ENCODE assay signal across 8 cellular contexts in genomic region chrX:130111220-130111934, GRCh38. TPM values are rescaled to one million over a fixed set of nuclear protein-coding genes. Genes with fewer than 3 reads are reported as not detected.
A peak's percentile ranks its signal among the peaks of the same experiment; 100 is the strongest.
DNase-seq lines count a peak whose midpoint lies in the region; ATAC-seq, FAIRE-seq and TF ChIP-seq lines count a peak whose summit lies in the region.

No MANE protein-coding gene starts in this region.

- intact Hi-C loops in GM12878 (cut with micrococcal nuclease; ENCODE audit: unreplicated experiment) = no loop called here

- H3K4me3 ChIP-seq in AG09309 (ENCODE audit: control insufficient read depth, low read depth, low read length) (peak overlapping the region; percentile 20), GM23248 (peak overlapping the region; percentile 68), GM12878 (peak overlapping the region; percentile 59; the same call in 1 of the 2 replicates)

- in situ Hi-C loops in GM23248 (cut with MboI) = no loop called here
- in situ Hi-C loops in GM12878 (cut with MboI) = no loop called here

- no peak for FAIRE-seq in GM12878 (lab: Jason Lieb, UNC)

- 31 to 33% methylated on average over 20 to 30 of the region's 41 CpGs for WGBS in GM23248 (ENCODE audit: low coverage in 1 of 2, low lambda C conversion rate in 2 of 2, missing lambda C conversion rate in 2 of 2), 2 experiments
- WGBS in GM12878 (ENCODE audit: insufficient coverage, insufficient replicate concordance, low lambda C conversion rate, missing lambda C conversion rate) = 72% methylated on average over 34 of the region's 41 CpGs

- no peaks in the 10 kb centered on the region for H3F3A ChIP-seq in GM23248 (ENCODE audit: insufficient read depth)

- POLR2A ChIA-PET in GM12878 (lab: Charles Lee) = interaction anchor here (0.6 to 1.2 kb wide), 2 partner anchors 19 to 53 kb away, joined by 3 read pairs; no protein-coding TSS in a partner anchor

- SMC1A ChIA-PET in GM12878 (lab: Charles Lee; ENCODE audit: uncharacterized antibody, unreplicated experiment) = interaction anchor here (0.9 kb wide), 1 partner anchor 30 kb away, joined by 3 read pairs; no protein-coding TSS in a partner anchor

- peak overlapping the region; percentile 58 for H3K4me3 Mint-ChIP-seq in mesothelial cell of epicardium

- H3K9ac ChIP-seq in GM23248 (peak overlapping the region; percentile 100), GM12878 (ENCODE audit: control insufficient read depth, insufficient read depth, low read length) (peak overlapping the region; percentile 44; the same call in 1 of the 2 replicates)

- no peak for TF ChIP-seq EP300 in GM12878 (IDR thresholded peaks at IDR 0.05; ENCODE audit: borderline replicate concordance in 1 of 2, control insufficient read depth in 1 of 2, low read depth in 2 of 2, low read length in 2 of 2)

- peak overlapping the region; percentile 78 for H3K27ac ChIP-seq in GM23248
- no peak overlapping the region; the same call in 1 of the 2 replicates for H3K27ac ChIP-seq in GM12878 (ENCODE audit: control insufficient read depth, insufficient read depth)

- no peak for TF ChIP-seq CTCF in AG09309 (IDR thresholded peaks at IDR 0.05; ENCODE audit: control insufficient read depth, insufficient read depth, low read depth, low read length, missing control alignments)
- no peak for TF ChIP-seq CTCF in GM12878 (IDR thresholded peaks at IDR 0.05 in 2 of 3, conservative IDR thresholded peaks at IDR 0.05 in 1 of 3; ENCODE audit: control insufficient read depth in 2 of 3, extremely low read depth in 1 of 3, insufficient read depth in 1 of 3, low read depth in 3 of 3, low read length in 3 of 3)
- no peak for TF ChIP-seq CTCF in mesothelial cell of epicardium (IDR thresholded peaks at IDR 0.05; ENCODE audit: unreplicated experiment)

- H3K9me3 ChIP-seq in GM23248 (ENCODE audit: low read depth) = no peaks in the 10 kb centered on the region
- H3K9me3 ChIP-seq in GM12878 (replicated peaks; ENCODE audit: control insufficient read depth, insufficient read depth, low read length) = no peaks in the 10 kb centered on the region

- no peak for TF ChIP-seq POLR2A in GM12878 (IDR thresholded peaks at IDR 0.05; ENCODE audit: low read depth, low read length)

- DNase-seq in AG09309 (ENCODE audit: low read depth) (no peak), GM23248 (peak; percentile 51), GM12878 (ENCODE audit: low read depth, low spot score) (no peak), mesothelial cell of epicardium (ENCODE audit: low spot score in 2 of 2, unreplicated experiment in 2 of 2) (peak in 1 of 2 experiments; percentile 45)
- no peak for DNase-seq in activated effector memory CD4-positive, alpha-beta T cell treated with Interleukin-2 at 50 U/mL for 16 hours

- TF ChIP-seq RAD21 in GM12878 (IDR thresholded peaks at IDR 0.05; ENCODE audit: insufficient read depth, low read depth, low read length) = no peak

- peaks cover 25% of the 10 kb centered on the region for H3K4me1 Mint-ChIP-seq in mesothelial cell of epicardium

- H3K9me2 ChIP-seq in GM23248 (ENCODE audit: insufficient read depth) = no peaks in the 10 kb centered on the region

- no peaks in the 10 kb centered on the region for H3K9me3 Mint-ChIP-seq in mesothelial cell of epicardium

- peak overlapping the region; percentile 63; the same call in 1 of the 2 replicates for H2AFZ ChIP-seq in GM23248
- H2AFZ ChIP-seq in GM12878 (ENCODE audit: control insufficient read depth, low read depth, low read length) = peak overlapping the region; percentile 34; the same call in 1 of the 2 replicates

- H3K4me2 ChIP-seq in GM23248 (ENCODE audit: unreplicated experiment) (peak overlapping the region; percentile 48), GM12878 (ENCODE audit: control insufficient read depth, insufficient read depth) (peak overlapping the region; percentile 30)

- H3K36me3 Mint-ChIP-seq in mesothelial cell of epicardium = no peaks in the 10 kb centered on the region

- peak overlapping the region; percentile 73 for H3K27ac Mint-ChIP-seq in mesothelial cell of epicardium

- peaks cover 10% of the 10 kb centered on the region for H3K4me1 ChIP-seq in GM23248 (ENCODE audit: insufficient read depth)
- peaks cover 15% of the 10 kb centered on the region for H3K4me1 ChIP-seq in GM12878 (ENCODE audit: control insufficient read depth, insufficient read depth, low read length)

- no peaks in the 10 kb centered on the region for H3K27me3 ChIP-seq in GM23248 (replicated peaks; ENCODE audit: insufficient read depth)
- no peaks in the 10 kb centered on the region for H3K27me3 ChIP-seq in GM12878 (replicated peaks in 1 of 2; ENCODE audit: control insufficient read depth in 2 of 2, insufficient read depth in 2 of 2, low read length in 1 of 2)

- RAD21 ChIA-PET in GM12878 (lab: Charles Lee; ENCODE audit: unreplicated experiment) = interaction anchor here (1.1 to 1.2 kb wide), 2 partner anchors 27 to 31 kb away, joined by 4 to 5 read pairs; no protein-coding TSS in a partner anchor

- no TSS peak for BruUV-seq in GM12878 (replicated peaks; lab: Mats Ljungman, UMichigan)

- CTCF ChIA-PET in GM12878 (lab: Yijun Ruan, JAX) = interaction anchor here (0.8 kb wide), 1 partner anchor 27 kb away, joined by 3 read pairs; no protein-coding TSS in a partner anchor

- H4K20me1 ChIP-seq in GM23248 (ENCODE audit: insufficient read depth) (no peaks in the 10 kb centered on the region), GM12878 (ENCODE audit: control insufficient read depth, insufficient read depth) (no peaks in the 10 kb centered on the region)

- H3K27me3 Mint-ChIP-seq in mesothelial cell of epicardium (ENCODE audit: low read depth) = peaks cover 2% of the 10 kb centered on the region

- H3K79me2 ChIP-seq in GM23248 (ENCODE audit: insufficient read depth) (peaks cover 36% of the 10 kb centered on the region), GM12878 (ENCODE audit: control insufficient read depth, insufficient read depth, low read length) (peaks cover 35% of the 10 kb centered on the region)

- no peak for ATAC-seq in GM12878
- no peak for ATAC-seq in GM18519 (IDR thresholded peaks at IDR 0.05; ENCODE audit: low FRiP score, unreplicated experiment)
- ATAC-seq in HG02840 (IDR thresholded peaks at IDR 0.05; ENCODE audit: low FRiP score, unreplicated experiment) = no peak
- ATAC-seq in HG02970 (IDR thresholded peaks at IDR 0.05; ENCODE audit: low FRiP score, unreplicated experiment) = no peak

- no peaks in the 10 kb centered on the region for H3K36me3 ChIP-seq in GM23248 (ENCODE audit: low read depth)
- no peaks in the 10 kb centered on the region for H3K36me3 ChIP-seq in GM12878 (ENCODE audit: control insufficient read depth in 2 of 2, insufficient read depth in 2 of 2, low read length in 1 of 2)

RNA-seq across cellular contexts. Expression of gene ELF4, which starts 1.1 kb away (rescaled TPM):
- total RNA-seq in GM23248 (2014; rRNA removed; shearing (Covaris generic)) = 16.5 and 19.2 TPM in 2 replicates
- 9.4 TPM in 2 replicates for polyA plus RNA-seq in GM23248 (2016; fragmentation: Nextera tagmentation; extraction: Ambion mirVana)
- 14.4 and 16.4 TPM in 2 replicates for total RNA-seq in GM12878 (2013; cell fraction: nucleolus; rRNA removed)
- total RNA-seq in GM12878 (2014; rRNA removed) = 22.9 and 25.8 TPM in 2 replicates
- total RNA-seq in GM12878 (2014; rRNA removed; fragmentation: Illumina TruSeq; extraction: Trizol) = 12.3 and 13.8 TPM in 2 replicates
- 34.4 and 35.1 TPM in 2 replicates for total RNA-seq in GM12878 (2021)
- 17.4 TPM for polyA plus RNA-seq in GM12878 (2011; ENCODE audit: low read depth)
- polyA plus RNA-seq in GM12878 (2011; rRNA removed) = 15.7 and 33.0 TPM in 2 replicates
- 35.0 and 43.1 TPM in 2 replicates for polyA plus RNA-seq in GM12878 (2011; cell fraction: cytosol; rRNA removed)
- polyA plus RNA-seq in GM12878 (2011; cell fraction: nucleus; rRNA removed) = 28.0 and 31.1 TPM in 2 replicates
- polyA plus RNA-seq in GM12878 (2012) = 24.3 and 24.6 TPM in 2 replicates
- polyA plus RNA-seq in GM12878 (2014; fragmentation: Illumina TruSeq; extraction: Trizol) = 32.3 and 36.7 TPM in 2 replicates
- polyA plus RNA-seq in GM12878 (2014; fragmentation: Nextera tagmentation; extraction: Ambion mirVana) = 1 to 10 TPM; 4.0 to 5.2 TPM
- 24.7 and 27.3 TPM in 2 replicates for polyA plus RNA-seq in GM12878 (2014; rRNA removed)
- 10 to 100 TPM; 19.3 to 20.4 TPM for polyA plus RNA-seq in GM12878 (2016; fragmentation: Nextera tagmentation; extraction: Ambion mirVana)
- polyA minus RNA-seq in GM12878 (2011; rRNA and poly(A)+ RNA removed) = 39.8 and 47.5 TPM in 2 replicates
- 21.8 and 27.7 TPM in 2 replicates for polyA minus RNA-seq in GM12878 (2011; cell fraction: cytosol; rRNA and poly(A)+ RNA removed)
- 7.3 and 10.4 TPM in 2 replicates for polyA minus RNA-seq in GM12878 (2011; cell fraction: nucleus; rRNA and poly(A)+ RNA removed)
- total RNA-seq in mesothelial cell of epicardium = 21.0 to 22.9 TPM (median 22.2 TPM) in 3 replicates

RNA-seq across cellular contexts. Expression of gene AIFM1, which starts 54.3 kb away (rescaled TPM):
- total RNA-seq in GM23248 (2014; rRNA removed; shearing (Covaris generic)) = 14.4 and 14.6 TPM in 2 replicates
- polyA plus RNA-seq in GM23248 (2016; fragmentation: Nextera tagmentation; extraction: Ambion mirVana) (22.5 and 24.3 TPM in 2 replicates), GM12878 (2011; rRNA removed) (76.2 and 86.8 TPM in 2 replicates), GM12878 (2014; fragmentation: Illumina TruSeq; extraction: Trizol) (99.1 and 116 TPM in 2 replicates), GM12878 (2014; fragmentation: Nextera tagmentation; extraction: Ambion mirVana) (10 to 100 TPM; 44.2 to 78.0 TPM), GM12878 (2014; rRNA removed) (72.4 and 82.0 TPM in 2 replicates), GM12878 (2016; fragmentation: Nextera tagmentation; extraction: Ambion mirVana) (100 to 1,000 TPM; 121 TPM)
- total RNA-seq in GM12878 (2013; cell fraction: nucleolus; rRNA removed) = 11.4 and 12.3 TPM in 2 replicates
- total RNA-seq in GM12878 (2014; rRNA removed) (47.3 and 50.5 TPM in 2 replicates), GM12878 (2014; rRNA removed; fragmentation: Illumina TruSeq; extraction: Trizol) (87.0 and 92.5 TPM in 2 replicates), GM12878 (2021) (77.5 and 80.9 TPM in 2 replicates), mesothelial cell of epicardium (31.3 to 34.6 TPM (median 32.1 TPM) in 3 replicates)
- 35.4 TPM for polyA plus RNA-seq in GM12878 (2011; ENCODE audit: low read depth)
- polyA plus RNA-seq in GM12878 (2011; cell fraction: cytosol; rRNA removed) = 51.8 and 55.7 TPM in 2 replicates
- 66.0 and 72.4 TPM in 2 replicates for polyA plus RNA-seq in GM12878 (2011; cell fraction: nucleus; rRNA removed)
- 34.0 and 38.0 TPM in 2 replicates for polyA plus RNA-seq in GM12878 (2012)
- polyA minus RNA-seq in GM12878 (2011; rRNA and poly(A)+ RNA removed) = 45.5 and 46.7 TPM in 2 replicates
- 20.0 and 21.1 TPM in 2 replicates for polyA minus RNA-seq in GM12878 (2011; cell fraction: cytosol; rRNA and poly(A)+ RNA removed)
- 9.8 and 12.2 TPM in 2 replicates for polyA minus RNA-seq in GM12878 (2011; cell fraction: nucleus; rRNA and poly(A)+ RNA removed)
